In the genomic region with DNA sequence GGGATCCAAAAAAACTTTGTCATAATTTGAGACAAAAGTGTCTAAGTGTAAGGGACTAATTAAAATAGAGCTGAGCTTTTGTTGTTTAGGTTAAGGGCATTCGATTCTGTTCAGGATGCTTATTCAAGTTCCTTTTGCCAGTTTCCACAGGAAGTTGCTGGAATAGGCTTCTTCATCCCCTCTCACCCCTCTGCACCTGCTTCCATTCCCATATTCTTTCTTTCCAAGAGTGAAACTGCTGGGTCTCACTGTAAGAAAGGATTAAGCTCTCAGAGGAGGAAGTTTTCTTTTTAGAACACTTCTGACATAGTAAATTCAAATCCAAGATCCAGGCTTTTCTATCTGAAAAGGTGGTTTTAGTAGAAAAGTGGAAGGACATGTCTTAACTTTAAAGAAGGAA, we compare ENCODE assay signal across 1 cellular context.
TF ChIP-seq lines count a peak whose summit lies in the region.

No MANE protein-coding gene starts in this region.

TF ChIP-seq in SK-N-SH treated with all-trans-retinoic acid at 6 μM for 48 hours, 23 proteins besides CTCF, POLR2A, EP300 and RAD21 (continued from another document):
- TF ChIP-seq, protein P1, sequence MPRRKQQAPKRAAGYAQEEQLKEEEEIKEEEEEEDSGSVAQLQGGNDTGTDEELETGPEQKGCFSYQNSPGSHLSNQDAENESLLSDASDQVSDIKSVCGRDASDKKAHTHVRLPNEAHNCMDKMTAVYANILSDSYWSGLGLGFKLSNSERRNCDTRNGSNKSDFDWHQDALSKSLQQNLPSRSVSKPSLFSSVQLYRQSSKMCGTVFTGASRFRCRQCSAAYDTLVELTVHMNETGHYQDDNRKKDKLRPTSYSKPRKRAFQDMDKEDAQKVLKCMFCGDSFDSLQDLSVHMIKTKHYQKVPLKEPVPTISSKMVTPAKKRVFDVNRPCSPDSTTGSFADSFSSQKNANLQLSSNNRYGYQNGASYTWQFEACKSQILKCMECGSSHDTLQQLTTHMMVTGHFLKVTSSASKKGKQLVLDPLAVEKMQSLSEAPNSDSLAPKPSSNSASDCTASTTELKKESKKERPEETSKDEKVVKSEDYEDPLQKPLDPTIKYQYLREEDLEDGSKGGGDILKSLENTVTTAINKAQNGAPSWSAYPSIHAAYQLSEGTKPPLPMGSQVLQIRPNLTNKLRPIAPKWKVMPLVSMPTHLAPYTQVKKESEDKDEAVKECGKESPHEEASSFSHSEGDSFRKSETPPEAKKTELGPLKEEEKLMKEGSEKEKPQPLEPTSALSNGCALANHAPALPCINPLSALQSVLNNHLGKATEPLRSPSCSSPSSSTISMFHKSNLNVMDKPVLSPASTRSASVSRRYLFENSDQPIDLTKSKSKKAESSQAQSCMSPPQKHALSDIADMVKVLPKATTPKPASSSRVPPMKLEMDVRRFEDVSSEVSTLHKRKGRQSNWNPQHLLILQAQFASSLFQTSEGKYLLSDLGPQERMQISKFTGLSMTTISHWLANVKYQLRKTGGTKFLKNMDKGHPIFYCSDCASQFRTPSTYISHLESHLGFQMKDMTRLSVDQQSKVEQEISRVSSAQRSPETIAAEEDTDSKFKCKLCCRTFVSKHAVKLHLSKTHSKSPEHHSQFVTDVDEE (CRISPR knock-in tag; IDR thresholded peaks at IDR 0.05), result no peak
- TF ChIP-seq ZC3H10 (CRISPR knock-in tag; IDR thresholded peaks at IDR 0.05) (no peak), ESRRG (CRISPR knock-in tag; IDR thresholded peaks at IDR 0.05) (no peak), TCF4 (CRISPR knock-in tag; IDR thresholded peaks at IDR 0.05; ENCODE audit: borderline replicate concordance) (no peak), ARNTL (CRISPR knock-in tag; IDR thresholded peaks at IDR 0.05; ENCODE audit: borderline replicate concordance, low read depth) (no peak), GLIS3 (CRISPR knock-in tag; IDR thresholded peaks at IDR 0.05) (no peak), ISL1 (CRISPR knock-in tag; IDR thresholded peaks at IDR 0.05) (no peak), ZNF70 (CRISPR knock-in tag; IDR thresholded peaks at IDR 0.05) (no peak), BACH2 (CRISPR knock-in tag; IDR thresholded peaks at IDR 0.05; ENCODE audit: borderline replicate concordance) (no peak), PPARA (CRISPR knock-in tag; IDR thresholded peaks at IDR 0.05; ENCODE audit: borderline replicate concordance) (no peak), ZNF565 (CRISPR knock-in tag; conservative IDR thresholded peaks at IDR 0.05; ENCODE audit: low read depth) (no peak), RARB (CRISPR knock-in tag; IDR thresholded peaks at IDR 0.05) (no peak), OSR1 (CRISPR knock-in tag; IDR thresholded peaks at IDR 0.05) (no peak), ZFP3 (CRISPR knock-in tag; IDR thresholded peaks at IDR 0.05) (no peak), ZFP30 (CRISPR knock-in tag; IDR thresholded peaks at IDR 0.05) (no peak)
- TF ChIP-seq, protein P2, sequence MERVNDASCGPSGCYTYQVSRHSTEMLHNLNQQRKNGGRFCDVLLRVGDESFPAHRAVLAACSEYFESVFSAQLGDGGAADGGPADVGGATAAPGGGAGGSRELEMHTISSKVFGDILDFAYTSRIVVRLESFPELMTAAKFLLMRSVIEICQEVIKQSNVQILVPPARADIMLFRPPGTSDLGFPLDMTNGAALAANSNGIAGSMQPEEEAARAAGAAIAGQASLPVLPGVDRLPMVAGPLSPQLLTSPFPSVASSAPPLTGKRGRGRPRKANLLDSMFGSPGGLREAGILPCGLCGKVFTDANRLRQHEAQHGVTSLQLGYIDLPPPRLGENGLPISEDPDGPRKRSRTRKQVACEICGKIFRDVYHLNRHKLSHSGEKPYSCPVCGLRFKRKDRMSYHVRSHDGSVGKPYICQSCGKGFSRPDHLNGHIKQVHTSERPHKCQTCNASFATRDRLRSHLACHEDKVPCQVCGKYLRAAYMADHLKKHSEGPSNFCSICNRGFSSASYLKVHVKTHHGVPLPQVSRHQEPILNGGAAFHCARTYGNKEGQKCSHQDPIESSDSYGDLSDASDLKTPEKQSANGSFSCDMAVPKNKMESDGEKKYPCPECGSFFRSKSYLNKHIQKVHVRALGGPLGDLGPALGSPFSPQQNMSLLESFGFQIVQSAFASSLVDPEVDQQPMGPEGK (CRISPR knock-in tag; IDR thresholded peaks at IDR 0.05; ENCODE audit: borderline replicate concordance), result no peak
- TF ChIP-seq, protein P3, sequence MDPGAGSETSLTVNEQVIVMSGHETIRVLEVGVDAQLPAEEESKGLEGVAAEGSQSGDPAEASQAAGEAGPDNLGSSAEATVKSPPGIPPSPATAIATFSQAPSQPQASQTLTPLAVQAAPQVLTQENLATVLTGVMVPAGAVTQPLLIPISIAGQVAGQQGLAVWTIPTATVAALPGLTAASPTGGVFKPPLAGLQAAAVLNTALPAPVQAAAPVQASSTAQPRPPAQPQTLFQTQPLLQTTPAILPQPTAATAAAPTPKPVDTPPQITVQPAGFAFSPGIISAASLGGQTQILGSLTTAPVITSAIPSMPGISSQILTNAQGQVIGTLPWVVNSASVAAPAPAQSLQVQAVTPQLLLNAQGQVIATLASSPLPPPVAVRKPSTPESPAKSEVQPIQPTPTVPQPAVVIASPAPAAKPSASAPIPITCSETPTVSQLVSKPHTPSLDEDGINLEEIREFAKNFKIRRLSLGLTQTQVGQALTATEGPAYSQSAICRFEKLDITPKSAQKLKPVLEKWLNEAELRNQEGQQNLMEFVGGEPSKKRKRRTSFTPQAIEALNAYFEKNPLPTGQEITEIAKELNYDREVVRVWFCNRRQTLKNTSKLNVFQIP (CRISPR knock-in tag; IDR thresholded peaks at IDR 0.05; ENCODE audit: borderline replicate concordance, low read depth), result no peak
- TF ChIP-seq, protein P4, sequence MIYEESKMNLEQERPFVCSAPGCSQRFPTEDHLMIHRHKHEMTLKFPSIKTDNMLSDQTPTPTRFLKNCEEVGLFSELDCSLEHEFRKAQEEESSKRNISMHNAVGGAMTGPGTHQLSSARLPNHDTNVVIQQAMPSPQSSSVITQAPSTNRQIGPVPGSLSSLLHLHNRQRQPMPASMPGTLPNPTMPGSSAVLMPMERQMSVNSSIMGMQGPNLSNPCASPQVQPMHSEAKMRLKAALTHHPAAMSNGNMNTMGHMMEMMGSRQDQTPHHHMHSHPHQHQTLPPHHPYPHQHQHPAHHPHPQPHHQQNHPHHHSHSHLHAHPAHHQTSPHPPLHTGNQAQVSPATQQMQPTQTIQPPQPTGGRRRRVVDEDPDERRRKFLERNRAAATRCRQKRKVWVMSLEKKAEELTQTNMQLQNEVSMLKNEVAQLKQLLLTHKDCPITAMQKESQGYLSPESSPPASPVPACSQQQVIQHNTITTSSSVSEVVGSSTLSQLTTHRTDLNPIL (CRISPR knock-in tag; IDR thresholded peaks at IDR 0.05; ENCODE audit: low read depth), result no peak
- TF ChIP-seq, protein P5, sequence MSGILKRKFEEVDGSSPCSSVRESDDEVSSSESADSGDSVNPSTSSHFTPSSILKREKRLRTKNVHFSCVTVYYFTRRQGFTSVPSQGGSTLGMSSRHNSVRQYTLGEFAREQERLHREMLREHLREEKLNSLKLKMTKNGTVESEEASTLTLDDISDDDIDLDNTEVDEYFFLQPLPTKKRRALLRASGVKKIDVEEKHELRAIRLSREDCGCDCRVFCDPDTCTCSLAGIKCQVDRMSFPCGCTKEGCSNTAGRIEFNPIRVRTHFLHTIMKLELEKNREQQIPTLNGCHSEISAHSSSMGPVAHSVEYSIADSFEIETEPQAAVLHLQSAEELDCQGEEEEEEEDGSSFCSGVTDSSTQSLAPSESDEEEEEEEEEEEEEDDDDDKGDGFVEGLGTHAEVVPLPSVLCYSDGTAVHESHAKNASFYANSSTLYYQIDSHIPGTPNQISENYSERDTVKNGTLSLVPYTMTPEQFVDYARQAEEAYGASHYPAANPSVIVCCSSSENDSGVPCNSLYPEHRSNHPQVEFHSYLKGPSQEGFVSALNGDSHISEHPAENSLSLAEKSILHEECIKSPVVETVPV (CRISPR knock-in tag; IDR thresholded peaks at IDR 0.05), result no peak
